Comparison of ENCODE assay signal across 23 cellular contexts in genomic region chr3:72692959-72693518, GRCh38.
A peak's percentile ranks its signal among the peaks of the same experiment; 100 is the strongest.
DNase-seq lines count a peak whose midpoint lies in the region; ATAC-seq and TF ChIP-seq lines count a peak whose summit lies in the region.
"Had no signal": no experiment of that assay in that cellular context is flagged by ENCODE, and none has a peak within 500 bp of the region (broad histone marks: within the 10 kb centered on the region; RNA-seq: fewer than 3 reads in every experiment).

No MANE protein-coding gene starts in this region.

- no peak for ATAC-seq in GM21825 (IDR thresholded peaks at IDR 0.05; ENCODE audit: unreplicated experiment)
- ATAC-seq: activated naive CD4-positive, alpha-beta T cell treated with anti-CD3 and anti-CD28 coated beads, Interleukin-2, amount 50 U/mL, for 72 hours; gastrocnemius medialis; psoas muscle; SK-N-SH treated with all-trans-retinoic acid at 6 μM for 48 hours had no signal

- DNase-seq in NCI-H2227 (lab: John Stamatoyannopoulos, UW; ENCODE audit: unreplicated experiment) (peak; percentile 39), NCI-H2227 treated with DMSO at 0.1 percent for 48 hours (lab: John Stamatoyannopoulos, UW) (no peak), NCI-H69 (lab: John Stamatoyannopoulos, UW) (peak; percentile 40), iPS-NIHi11 (ENCODE audit: low spot score) (peak; percentile 32), retinal pigment epithelial cell (ENCODE audit: low read depth) (peak; percentile 45), NCI-H774 (lab: John Stamatoyannopoulos, UW) (no peak), UCSD-AML1 (lab: John Stamatoyannopoulos, UW; ENCODE audit: unreplicated experiment) (no peak)
- DNase-seq: 8988T; activated CD4-positive, alpha-beta T cell treated with anti-CD3 and anti-CD28 coated beads, Interleukin-2, amount 50 U/mL, for 4 hours; aorta; CD4-positive, alpha-beta memory T cell; DMS153; gastrocnemius medialis; GF-D8; hypothalamus; islet precursor cell; NCI-H1105; NCI-H2081 treated with DMSO at 0.1 percent for 48 hours; psoas muscle; T-helper 2 cell had no signal

- no peak overlapping the region for H3K4me3 ChIP-seq in retinal pigment epithelial cell (ENCODE audit: low read length)
- H3K4me3 ChIP-seq: gastrocnemius medialis, psoas muscle had no signal

- no peak for TF ChIP-seq CTCF in retinal pigment epithelial cell (conservative IDR thresholded peaks at IDR 0.05; ENCODE audit: low read depth, low read length)

Comparison
In these comparisons a context has a peak if more than half of its experiments do, and no peak if none do; other contexts are left out.
1. DNase-seq: peak in NCI-H2227 (single experiment), NCI-H69 (single experiment), iPS-NIHi11 (single experiment) and retinal pigment epithelial cell (single experiment); none in NCI-H2227 treated with DMSO at 0.1 percent for 48 hours (single experiment), NCI-H774 (single experiment) and UCSD-AML1 (single experiment).